In the genomic region with DNA sequence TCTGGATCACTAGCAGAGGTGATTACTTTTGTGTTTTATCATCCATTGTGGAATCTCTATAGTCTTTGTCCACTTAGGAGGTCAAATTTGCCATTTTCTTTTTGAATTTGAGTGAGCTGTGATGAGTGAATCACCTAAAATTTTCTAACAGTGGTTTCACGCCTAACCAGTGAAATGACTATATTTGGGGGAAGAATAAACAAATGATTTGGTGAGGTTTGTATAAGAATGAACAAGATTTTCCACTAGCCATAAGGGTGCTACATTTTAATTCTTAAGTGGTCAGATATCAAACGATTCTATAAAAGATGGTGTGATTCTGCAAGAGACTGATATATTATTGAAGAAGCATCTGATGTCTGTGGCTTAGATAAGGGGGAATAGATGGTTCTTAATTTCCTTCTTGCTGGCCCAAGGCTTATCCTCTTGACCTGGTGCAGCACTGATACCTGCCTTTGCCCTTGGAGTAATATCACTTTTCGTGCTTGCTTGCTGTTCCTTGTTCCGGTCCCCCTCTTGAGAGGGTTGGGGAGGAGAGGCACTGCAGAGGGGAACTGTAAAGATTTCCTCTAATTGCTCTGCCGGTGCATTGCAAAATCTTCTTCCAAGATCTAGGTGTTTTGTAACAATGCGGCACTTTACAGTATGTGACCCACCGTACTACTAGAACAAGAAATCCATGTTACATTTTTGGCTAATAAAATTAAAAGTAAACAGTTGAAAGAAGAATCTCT, we compare ENCODE assay signal across 16 cellular contexts. TPM values are rescaled to one million over a fixed set of nuclear protein-coding genes. Genes with fewer than 3 reads are reported as not detected.
DNase-seq lines count a peak whose midpoint lies in the region; ATAC-seq and TF ChIP-seq lines count a peak whose summit lies in the region.
"Had no signal": no experiment of that assay in that cellular context is flagged by ENCODE, and none has a peak within 500 bp of the region (broad histone marks: within the 10 kb centered on the region; RNA-seq: fewer than 3 reads in every experiment).

No MANE protein-coding gene starts in this region.

- H2AFZ ChIP-seq in OCI-LY7 (ENCODE audit: low read length) = peak overlapping the region; percentile 28; the same call in 1 of the 2 replicates
- H2AFZ ChIP-seq: parathyroid adenoma had no signal

- POLR2A ChIA-PET in OCI-LY7 (lab: Charles Lee) = interaction anchor here (0.9 to 2.8 kb wide), 7 partner anchors 10 to 92 kb away, joined by 3 to 9 read pairs (median 5); a partner anchor contains a TSS

- H3K4me3 ChIP-seq in GM06990 (replicated peaks; ENCODE audit: low read depth, low read length) = no peak overlapping the region
- H3K4me3 ChIP-seq in OCI-LY7 (ENCODE audit: low read depth, low read length, poor library complexity, severe bottlenecking) = peak overlapping the region; percentile 55
- H3K4me3 ChIP-seq: gastroesophageal sphincter had no signal

- peak; percentile 46 for ATAC-seq in GM19372 (IDR thresholded peaks at IDR 0.05; ENCODE audit: low read depth, unreplicated experiment)
- peak; percentile 43 for ATAC-seq in HG03432 (IDR thresholded peaks at IDR 0.05; ENCODE audit: unreplicated experiment)
- no peak for ATAC-seq in GM19324 (IDR thresholded peaks at IDR 0.05; ENCODE audit: low FRiP score, unreplicated experiment)
- ATAC-seq: gastroesophageal sphincter had no signal

- TSS peak; percentile 82 for BruUV-seq in OCI-LY7 (replicated peaks; lab: Mats Ljungman, UMichigan)

- peaks cover 77% of the 10 kb centered on the region for H3K4me1 ChIP-seq in OCI-LY7 (ENCODE audit: insufficient read depth, low read length, poor library complexity, severe bottlenecking)
- H3K4me1 ChIP-seq: gastroesophageal sphincter, parathyroid adenoma had no signal

- DNase-seq in GM06990 (ENCODE audit: extremely low read depth, insufficient read length) (peak; percentile 38), OCI-LY7 (ENCODE audit: low spot score) (peak; percentile 27), GDM1 (lab: John Stamatoyannopoulos, UW) (no peak), NCI-H226 (no peak), GF-D8 (lab: John Stamatoyannopoulos, UW) (no peak)
- DNase-seq: activated CD8-positive, alpha-beta memory T cell treated with anti-CD3 and anti-CD28 coated beads, Interleukin-2, amount 50 U/mL, for 48 hours; central memory CD4-positive, alpha-beta T cell; midbrain; NCI-H1105 treated with DMSO at 0.1 percent for 48 hours; NCI-H510A; stimulated activated CD4-positive, alpha-beta T cell treated with anti-CD3 and anti-CD28 coated beads, Interleukin-15, amount 100 ng/mL, for 24 hours had no signal

- CTCF ChIA-PET in OCI-LY7 (lab: Charles Lee; ENCODE audit: unreplicated experiment) = interaction anchor here (0.5 kb wide), 1 partner anchor 354 kb away, joined by 5 read pairs; no protein-coding TSS in a partner anchor

- peak overlapping the region; percentile 85 for H3K4me2 ChIP-seq in OCI-LY7 (ENCODE audit: low read length)

- H3K27me3 ChIP-seq in GM06990 (replicated peaks; ENCODE audit: control insufficient read depth, insufficient read depth, low read length) = no peaks in the 10 kb centered on the region
- H3K27me3 ChIP-seq: gastroesophageal sphincter had no signal

- H3K9me2 ChIP-seq in OCI-LY7 (ENCODE audit: insufficient read depth, low read length) = no peaks in the 10 kb centered on the region

- TF ChIP-seq CTCF in GM06990 (IDR thresholded peaks at IDR 0.05; ENCODE audit: insufficient read depth, low read length, poor library complexity, severe bottlenecking) (no peak), OCI-LY7 (conservative IDR thresholded peaks at IDR 0.05; ENCODE audit: low read length) (no peak)

- intact Hi-C loops in OCI-LY7 (cut with micrococcal nuclease; ENCODE audit: unreplicated experiment) = loop anchor here (5.0 to 10.0 kb wide), 5 partner anchors 73 to 1685 kb away; a partner anchor contains a TSS

- peaks cover 18% of the 10 kb centered on the region for H3K9me3 ChIP-seq in OCI-LY7 (ENCODE audit: low read length)

- H3K36me3 ChIP-seq in GM06990 (ENCODE audit: control insufficient read depth, insufficient read depth, low read length) (no peaks in the 10 kb centered on the region; the same call in 1 of the 2 replicates), OCI-LY7 (ENCODE audit: insufficient read depth, low read length) (peaks cover 19% of the 10 kb centered on the region; the same call in 1 of the 2 replicates)
- H3K36me3 ChIP-seq: gastroesophageal sphincter had no signal

- H4K20me1 ChIP-seq in OCI-LY7 (ENCODE audit: insufficient read depth, low read length) = no peaks in the 10 kb centered on the region

- peak overlapping the region; percentile 91 for H3K27ac ChIP-seq in OCI-LY7 (ENCODE audit: low read depth, low read length, poor library complexity, severe bottlenecking)
- H3K27ac ChIP-seq: gastroesophageal sphincter, parathyroid adenoma had no signal

- no peaks in the 10 kb centered on the region for H3K79me2 ChIP-seq in OCI-LY7 (ENCODE audit: insufficient read depth, low read depth, low read length)
- H3K79me2 ChIP-seq: parathyroid adenoma had no signal

RNA-seq across cellular contexts. Expression of a gene that starts 14.5 kb away (rescaled TPM):
- 2.3 and 2.7 TPM in 2 replicates for total RNA-seq in OCI-LY7 (2014; rRNA removed; shearing (Covaris generic))
- total RNA-seq in OCI-LY7 (2022) = 2.2 and 3.6 TPM in 2 replicates

RNA-seq across cellular contexts. Expression of a gene that starts 37.9 kb away (rescaled TPM):
- total RNA-seq in OCI-LY7 (2014; rRNA removed; shearing (Covaris generic)) = 11.2 and 34.9 TPM in 2 replicates
- 22.7 and 24.2 TPM in 2 replicates for total RNA-seq in OCI-LY7 (2022)

Comparison
In these comparisons a context has a peak if more than half of its experiments do, and no peak if none do; other contexts are left out.
1. DNase-seq: peak in GM06990 (single experiment) and OCI-LY7 (single experiment); none in GDM1 (single experiment), NCI-H226 (single experiment) and GF-D8 (single experiment).